8 cellular contexts compared by ENCODE assay signal in genomic region chr3:173411288-173412064, GRCh38. TPM values are rescaled to one million over a fixed set of nuclear protein-coding genes. Genes with fewer than 3 reads are reported as not detected.
DNase-seq lines count a peak whose midpoint lies in the region.

No MANE protein-coding gene starts in this region.

- DNase-seq in SHP77 (lab: John Stamatoyannopoulos, UW) (peak; percentile 16 to 30), SHP77 treated with DMSO at 0.1 percent for 48 hours (lab: John Stamatoyannopoulos, UW) (no peak), NCI-H446 (lab: John Stamatoyannopoulos, UW) (peak; percentile 48 to 71), neuronal stem cell (ENCODE audit: low spot score) (no peak)
- DNase-seq in activated CD4-positive, CD25-positive, alpha-beta regulatory T cell treated with anti-CD3 and anti-CD28 coated beads, Interleukin-2, amount 50 U/mL, for 72 hours, result no peak
- no peak for DNase-seq in stimulated activated CD4-positive, alpha-beta T cell treated with anti-CD3 and anti-CD28 coated beads, Interleukin-4, amount 100 ng/mL, for 4 hours
- DNase-seq in activated effector memory CD4-positive, alpha-beta T cell treated with anti-CD3 and anti-CD28 coated beads, Interleukin-2, amount 50 U/mL, for 16 hours, result no peak

- no peaks in the 10 kb centered on the region for H3K79me1 ChIP-seq in neuronal stem cell (ENCODE audit: low read depth, low read length)

- H2BK15ac ChIP-seq in neuronal stem cell (ENCODE audit: low read length), result no peak overlapping the region

- H3K9ac ChIP-seq in endocrine pancreas (ENCODE audit: control insufficient read depth, insufficient read depth, low read length), result no peak overlapping the region
- no peak overlapping the region for H3K9ac ChIP-seq in neuronal stem cell (ENCODE audit: low read depth, low read length, poor library complexity)

- H3K36me3 ChIP-seq in endocrine pancreas (ENCODE audit: control insufficient read depth, insufficient read depth, low read length) (no peaks in the 10 kb centered on the region), neuronal stem cell (replicated peaks in 1 of 2; ENCODE audit: control insufficient read depth in 2 of 2, insufficient read depth in 2 of 2, low read length in 2 of 2) (no peaks in the 10 kb centered on the region)

- H3K14ac ChIP-seq in neuronal stem cell (ENCODE audit: low read length), result no peak overlapping the region

- no peak overlapping the region for H2BK5ac ChIP-seq in neuronal stem cell (ENCODE audit: low read length)

- H3K27me3 ChIP-seq in endocrine pancreas (ENCODE audit: control insufficient read depth, insufficient read depth, low read length), result no peaks in the 10 kb centered on the region
- no peaks in the 10 kb centered on the region for H3K27me3 ChIP-seq in neuronal stem cell (ENCODE audit: control insufficient read depth in 3 of 3, insufficient read depth in 3 of 3, low read depth in 1 of 3, low read length in 3 of 3)

- no peak overlapping the region for H3K27ac ChIP-seq in neuronal stem cell (replicated peaks; ENCODE audit: low read length)

- H2AFZ ChIP-seq in neuronal stem cell (ENCODE audit: low read length), result peak overlapping the region; percentile 18

- no peak overlapping the region for H3K4ac ChIP-seq in neuronal stem cell (ENCODE audit: low read length)

- no peak overlapping the region for H2BK120ac ChIP-seq in neuronal stem cell (ENCODE audit: low read depth, low read length)

- H3K4me3 ChIP-seq in endocrine pancreas (ENCODE audit: control insufficient read depth, insufficient read depth, low read length), result peak overlapping the region; percentile 81
- H3K4me3 ChIP-seq in neuronal stem cell (ENCODE audit: low read length in 2 of 2), result no peak overlapping the region

- H3K9me3 ChIP-seq in endocrine pancreas (ENCODE audit: control insufficient read depth, low read length) (no peaks in the 10 kb centered on the region), neuronal stem cell (replicated peaks in 1 of 2; ENCODE audit: control insufficient read depth in 2 of 2, insufficient read depth in 1 of 2, low read depth in 1 of 2, low read length in 2 of 2) (no peaks in the 10 kb centered on the region)

- H3K4me1 ChIP-seq in endocrine pancreas (ENCODE audit: control insufficient read depth, insufficient read depth, low read length) (no peaks in the 10 kb centered on the region), neuronal stem cell (ENCODE audit: control insufficient read depth in 2 of 2, insufficient read depth in 1 of 2, low read depth in 1 of 2, low read length in 2 of 2) (peaks cover 4 to 10% of the 10 kb centered on the region in 2 donors)

- no CpG with 5 or more reads among the region's 5 CpGs for WGBS in neuronal stem cell (ENCODE audit: extremely low coverage in 2 of 2, insufficient read length in 2 of 2, insufficient replicate concordance in 1 of 2), 2 donors

- no peak overlapping the region for H2AK5ac ChIP-seq in neuronal stem cell (ENCODE audit: low read depth, low read length)

- H3K23ac ChIP-seq in neuronal stem cell (ENCODE audit: low read depth, low read length, poor library complexity), result no peak overlapping the region

- H2BK12ac ChIP-seq in neuronal stem cell (ENCODE audit: low read length), result no peak overlapping the region

- H4K8ac ChIP-seq in neuronal stem cell (ENCODE audit: low read depth, low read length), result no peak overlapping the region

- no peak overlapping the region for H3K4me2 ChIP-seq in neuronal stem cell (ENCODE audit: insufficient read depth, low read length, poor library complexity, severe bottlenecking)

- H4K91ac ChIP-seq in neuronal stem cell (ENCODE audit: low read depth, low read length, poor library complexity), result no peak overlapping the region

- no peak overlapping the region for H3K18ac ChIP-seq in neuronal stem cell (ENCODE audit: low read length)

RNA-seq across cellular contexts. Expression of gene NLGN1, which starts 13.9 kb away (rescaled TPM):
- polyA plus RNA-seq in neuronal stem cell (2013, experiment 1 of 2), result 19.0 TPM
- 19.4 TPM for polyA plus RNA-seq in neuronal stem cell (2013, experiment 2 of 2)

Comparison
In these comparisons a context has a peak if more than half of its experiments do, and no peak if none do; other contexts are left out.
1. DNase-seq: peak in SHP77 (2 of 2) and NCI-H446 (2 of 2); none in SHP77 treated with DMSO at 0.1 percent for 48 hours (single experiment), neuronal stem cell (single experiment), activated CD4-positive, CD25-positive, alpha-beta regulatory T cell treated with anti-CD3 and anti-CD28 coated beads, Interleukin-2, amount 50 U/mL, for 72 hours (single experiment), stimulated activated CD4-positive, alpha-beta T cell treated with anti-CD3 and anti-CD28 coated beads, Interleukin-4, amount 100 ng/mL, for 4 hours (0 of 2) and activated effector memory CD4-positive, alpha-beta T cell treated with anti-CD3 and anti-CD28 coated beads, Interleukin-2, amount 50 U/mL, for 16 hours (single experiment).